8 cellular contexts compared by ENCODE assay signal in the genomic region with DNA sequence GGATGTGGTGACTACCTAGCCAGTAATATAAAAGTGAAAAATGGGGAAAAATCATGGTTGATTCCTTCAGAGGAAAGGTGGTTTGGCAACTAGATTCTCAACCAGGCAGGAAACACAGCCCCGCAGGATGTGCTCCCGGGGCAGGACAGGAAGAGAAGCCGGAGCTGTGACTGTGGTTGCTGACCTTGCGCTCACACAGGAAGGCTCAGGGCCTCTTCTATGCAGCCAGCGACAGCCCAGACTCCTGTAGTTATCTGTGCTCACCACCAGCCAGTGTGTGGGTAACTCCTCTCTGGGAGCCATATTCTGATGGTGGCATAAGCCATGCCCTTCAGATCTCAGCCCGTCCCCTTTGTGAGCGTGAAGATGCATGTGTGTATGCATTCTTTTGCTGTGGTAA. TPM values are rescaled to one million over a fixed set of nuclear protein-coding genes. Genes with fewer than 3 reads are reported as not detected.
DNase-seq lines count a peak whose midpoint lies in the region; ATAC-seq and TF ChIP-seq lines count a peak whose summit lies in the region.
"Had no signal": no experiment of that assay in that cellular context is flagged by ENCODE, and none has a peak within 500 bp of the region (broad histone marks: within the 10 kb centered on the region; RNA-seq: fewer than 3 reads in every experiment).

No MANE protein-coding gene starts in this region.

- H3K9ac ChIP-seq in MM.1S (ENCODE audit: low read length) = no peak overlapping the region

- H2AFZ ChIP-seq in MM.1S (ENCODE audit: low read length) = no peak overlapping the region

- peaks cover 43% of the 10 kb centered on the region for H3K36me3 Mint-ChIP-seq in activated CD4-positive, alpha-beta memory T cell treated with anti-CD3 and anti-CD28 coated beads for 36 hours

- H3K4me3 ChIP-seq in MM.1S (ENCODE audit: low read length) (no peak overlapping the region), gastroesophageal sphincter (no peak overlapping the region), spleen (peak overlapping the region in 1 of 8 donors; percentile 6), HAP-1 (no peak overlapping the region)

- no peak for TF ChIP-seq EP300 in gastroesophageal sphincter (IDR thresholded peaks at IDR 0.05)

- intact Hi-C loops in activated CD4-positive, alpha-beta memory T cell treated with anti-CD3 and anti-CD28 coated beads for 36 hours (cut with micrococcal nuclease) = loop anchor here (2.0 to 5.0 kb wide), 2 partner anchors 46 to 52 kb away; no protein-coding TSS in a partner anchor
- intact Hi-C loops in spleen (cut with DNase I; ENCODE audit: low total_unique reads) = no loop called here

- POLR2A ChIA-PET in activated CD4-positive, alpha-beta memory T cell treated with anti-CD3 and anti-CD28 coated beads for 36 hours (lab: Charles Lee) = no interaction called here

- H3F3A ChIP-seq in MM.1S (ENCODE audit: insufficient read depth, low read length) = no peaks in the 10 kb centered on the region

- TF ChIP-seq CTCF in MM.1S (IDR thresholded peaks at IDR 0.05; ENCODE audit: low read length) (no peak), gastroesophageal sphincter (IDR thresholded peaks at IDR 0.05) (no peak), spleen (IDR thresholded peaks at IDR 0.05 in 8 of 11, conservative IDR thresholded peaks at IDR 0.05 in 3 of 11) (peak in 2 of 11 experiments; percentile 20 to 22)

- no peaks in the 10 kb centered on the region for H3K79me2 ChIP-seq in MM.1S (ENCODE audit: low read length)

- no peaks in the 10 kb centered on the region for H3K9me3 Mint-ChIP-seq in activated CD4-positive, alpha-beta memory T cell treated with anti-CD3 and anti-CD28 coated beads for 36 hours

- H3K4me3 Mint-ChIP-seq in activated CD4-positive, alpha-beta memory T cell treated with anti-CD3 and anti-CD28 coated beads for 36 hours = no peak overlapping the region

- H3K9me3 ChIP-seq in MM.1S (replicated peaks; ENCODE audit: insufficient read depth, low read length) (no peaks in the 10 kb centered on the region), gastroesophageal sphincter (no peaks in the 10 kb centered on the region), spleen (no peaks in the 10 kb centered on the region), HAP-1 (no peaks in the 10 kb centered on the region)

- H3K27ac ChIP-seq in MM.1S (ENCODE audit: low read length) = peak overlapping the region; percentile 2; the same call in 1 of the 2 replicates
- H3K27ac ChIP-seq in gastroesophageal sphincter = peak overlapping the region in 1 of 4 donors; percentile 25
- H3K27ac ChIP-seq in spleen = peak overlapping the region in 6 of 8 donors; percentile 37 to 78 (median 74)
- H3K27ac ChIP-seq: VCaP had no signal

- peaks cover 18% of the 10 kb centered on the region for H3K4me1 ChIP-seq in MM.1S (ENCODE audit: low read length)
- H3K4me1 ChIP-seq in gastroesophageal sphincter = peaks cover 0 to 28% (median 0%) of the 10 kb centered on the region in 3 donors
- H3K4me1 ChIP-seq in spleen = peaks cover 15 to 42% (median 35%) of the 10 kb centered on the region in 6 donors
- no peaks in the 10 kb centered on the region for H3K4me1 ChIP-seq in HAP-1

- H3K27ac Mint-ChIP-seq in activated CD4-positive, alpha-beta memory T cell treated with anti-CD3 and anti-CD28 coated beads for 36 hours = peak overlapping the region; percentile 3

- H3K36me3 ChIP-seq in MM.1S (replicated peaks; ENCODE audit: insufficient read depth, low read length) (0 out of 2 replicates have a peak, but pooled peaks cover 2% of the 10 kb centered on the region), gastroesophageal sphincter (peaks cover 0 to 91% of the 10 kb centered on the region in 2 donors), spleen (peaks cover 0 to 88% (median 34%) of the 10 kb centered on the region in 6 donors), HAP-1 (replicated peaks) (peaks cover 31% of the 10 kb centered on the region)

- H3K27me3 Mint-ChIP-seq in activated CD4-positive, alpha-beta memory T cell treated with anti-CD3 and anti-CD28 coated beads for 36 hours = no peaks in the 10 kb centered on the region

- ATAC-seq in gastroesophageal sphincter = peak; percentile 51
- no peak for ATAC-seq in GM21737 (IDR thresholded peaks at IDR 0.05; ENCODE audit: unreplicated experiment)

- peak overlapping the region; percentile 12; the same call in 1 of the 2 replicates for H3K4me2 ChIP-seq in MM.1S (ENCODE audit: low read depth, low read length)

- H3K27me3 ChIP-seq in MM.1S (replicated peaks; ENCODE audit: insufficient read depth, low read length) (no peaks in the 10 kb centered on the region), gastroesophageal sphincter (no peaks in the 10 kb centered on the region), spleen (replicated peaks in 1 of 7) (no peaks in the 10 kb centered on the region), HAP-1 (ENCODE audit: low read depth) (no peaks in the 10 kb centered on the region)

- peaks cover 39% of the 10 kb centered on the region for H3K4me1 Mint-ChIP-seq in activated CD4-positive, alpha-beta memory T cell treated with anti-CD3 and anti-CD28 coated beads for 36 hours (ENCODE audit: low read depth)

- 54 to 89% methylated on average over 5 to 7 of the region's 7 CpGs for WGBS in gastroesophageal sphincter (ENCODE audit: low coverage in 1 of 2), 2 donors
- 15 to 25% (median 21%) methylated on average over 7 of the region's 7 CpGs for WGBS in spleen, 5 donors

- in situ Hi-C loops in HAP-1 (cut with MboI; ENCODE audit: low sequenced_read_pairs) = no loop called here

- TF ChIP-seq POLR2A in gastroesophageal sphincter (IDR thresholded peaks at IDR 0.05) = no peak
- no peak for TF ChIP-seq POLR2A in spleen (IDR thresholded peaks at IDR 0.05)

- CTCF ChIA-PET in activated CD4-positive, alpha-beta memory T cell treated with anti-CD3 and anti-CD28 coated beads for 36 hours (lab: Charles Lee) = interaction anchor here (1.4 to 2.2 kb wide), 4 partner anchors 12 to 149 kb away, joined by 3 to 18 read pairs (median 6); no protein-coding TSS in a partner anchor

- no peaks in the 10 kb centered on the region for H3K9me2 ChIP-seq in MM.1S (replicated peaks; ENCODE audit: insufficient read depth, low read length)

- DNase-seq in MM.1S (peak; percentile 81), spleen (peak; percentile 88), NCI-H345 treated with DMSO at 0.1 percent for 48 hours (lab: John Stamatoyannopoulos, UW; ENCODE audit: unreplicated experiment) (no peak), HAP-1 (ENCODE audit: low spot score in 2 of 2) (no peak)
- DNase-seq in activated CD4-positive, alpha-beta memory T cell treated with anti-CD3 and anti-CD28 coated beads for 36 hours = peak; percentile 64

- no peaks in the 10 kb centered on the region for H4K20me1 ChIP-seq in MM.1S (ENCODE audit: insufficient read depth, low read length)

RNA-seq across cellular contexts. Expression of a gene that starts 50.7 kb away (rescaled TPM):
- total RNA-seq in activated CD4-positive, alpha-beta memory T cell treated with anti-CD3 and anti-CD28 coated beads for 36 hours = 10 to 100 TPM in 1 of 2 experiments, 1 to 10 TPM in 1; 9.2 to 10.9 TPM
- total RNA-seq in gastroesophageal sphincter = 10 to 100 TPM in 3 of 4 donors, 1 to 10 TPM in 1; 6.5 to 32.0 (median 26.3) TPM
- total RNA-seq in spleen = 100 to 1,000 TPM in 4 of 7 donors, 10 to 100 TPM in 3; 63.8 to 162 (median 101) TPM
- 10 to 100 TPM; 31.9 to 72.1 (median 33.5) TPM for polyA plus RNA-seq in spleen

Comparison
In these comparisons a context has a peak if more than half of its experiments do, and no peak if none do; other contexts are left out.
1. DNase-seq: peak in MM.1S (single experiment), activated CD4-positive, alpha-beta memory T cell treated with anti-CD3 and anti-CD28 coated beads for 36 hours (single experiment) and spleen (single experiment); none in NCI-H345 treated with DMSO at 0.1 percent for 48 hours (single experiment) and HAP-1 (0 of 2).